In the genomic region with DNA sequence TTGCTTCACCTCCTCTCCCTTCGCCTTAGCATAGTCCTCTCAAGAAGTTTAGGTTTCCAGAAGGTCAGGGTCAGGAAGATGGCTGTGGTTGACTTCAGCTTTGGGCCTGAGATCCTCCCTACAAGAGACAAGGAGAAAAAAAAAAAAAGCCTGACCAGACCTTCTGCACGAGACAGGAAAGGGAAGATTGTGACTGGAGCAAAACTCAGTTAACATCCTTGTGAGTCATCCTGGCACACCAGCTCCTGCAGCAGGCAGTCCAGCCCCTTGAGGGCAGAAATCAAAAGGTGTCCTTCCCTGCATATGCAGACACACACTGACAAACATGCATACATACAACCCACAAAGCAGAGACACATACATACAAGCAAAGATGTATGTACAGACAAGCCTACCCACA, we compare ENCODE assay signal across 16 cellular contexts. TPM values are rescaled to one million over a fixed set of nuclear protein-coding genes. Genes with fewer than 3 reads are reported as not detected.
A peak's percentile ranks its signal among the peaks of the same experiment; 100 is the strongest.
DNase-seq lines count a peak whose midpoint lies in the region; ATAC-seq and TF ChIP-seq lines count a peak whose summit lies in the region.
"Had no signal": no experiment of that assay in that cellular context is flagged by ENCODE, and none has a peak within 500 bp of the region (broad histone marks: within the 10 kb centered on the region; RNA-seq: fewer than 3 reads in every experiment).

No MANE protein-coding gene starts in this region.

- no peak for TF ChIP-seq CTCF in HFFc6 (IDR thresholded peaks at IDR 0.05)
- TF ChIP-seq CTCF in endothelial cell (IDR thresholded peaks at IDR 0.05; ENCODE audit: unreplicated experiment), result no peak

- H3K27me3 Mint-ChIP-seq in HFFc6 (ENCODE audit: insufficient read depth), result peaks cover 27% of the 10 kb centered on the region
- H3K27me3 Mint-ChIP-seq in endothelial cell (ENCODE audit: unreplicated experiment), result peaks cover 13% of the 10 kb centered on the region

- DNase-seq in AG08395 (ENCODE audit: low spot score) (peak; percentile 84), HFFc6 (peak; percentile 75), amniotic epithelial cell (ENCODE audit: low read depth) (peak; percentile 61), glomerular visceral epithelial cell (ENCODE audit: extremely low spot score) (peak; percentile 43), endothelial cell (ENCODE audit: low spot score) (no peak)
- DNase-seq in stimulated activated CD4-positive, alpha-beta T cell treated with anti-CD3 and anti-CD28 coated beads, Interleukin-2, amount 100 ng/mL, for 24 hours, result no peak
- no peak for DNase-seq in activated CD4-positive, alpha-beta T cell treated with anti-CD3 and anti-CD28 coated beads, Interleukin-2, amount 50 U/mL, for 1 hour
- DNase-seq: activated naive CD4-positive, alpha-beta T cell; C1 segment of cervical spinal cord; cerebellar nuclear complex; MM.1S; NCI-H446 treated with DMSO at 0.1 percent for 48 hours; stimulated activated CD4-positive, alpha-beta T cell treated with anti-CD3 and anti-CD28 coated beads, Interleukin-4, amount 100 ng/mL, for 1 hour; stimulated activated naive CD8-positive, alpha-beta T cell treated with anti-CD3 and anti-CD28 coated beads, Interleukin-15, Interleukin-2, amounts not matched to agents 100 U/mL and 50 U/mL, for 24 hours; T-helper 9 cell had no signal

- no peaks in the 10 kb centered on the region for H3K9me3 Mint-ChIP-seq in HFFc6
- no peaks in the 10 kb centered on the region for H3K9me3 Mint-ChIP-seq in endothelial cell (ENCODE audit: unreplicated experiment)

- no peak for ATAC-seq in HG02938 (IDR thresholded peaks at IDR 0.05; ENCODE audit: unreplicated experiment)
- ATAC-seq: stimulated activated naive CD8-positive, alpha-beta T cell treated with anti-CD3 and anti-CD28 coated beads, Interleukin-15, Interleukin-2, amounts not matched to agents 100 U/mL and 50 U/mL, for 24 hours had no signal

- H3K4me1 Mint-ChIP-seq in HFFc6 (ENCODE audit: low read depth) (peaks cover 8% of the 10 kb centered on the region), endothelial cell (ENCODE audit: unreplicated experiment) (peaks cover 8% of the 10 kb centered on the region)

- H3K36me3 Mint-ChIP-seq in HFFc6 (ENCODE audit: low read depth) (no peaks in the 10 kb centered on the region), endothelial cell (ENCODE audit: low read depth, unreplicated experiment) (no peaks in the 10 kb centered on the region)

- no peak overlapping the region for H3K27ac Mint-ChIP-seq in HFFc6
- H3K27ac Mint-ChIP-seq in endothelial cell (ENCODE audit: unreplicated experiment), result no peak overlapping the region

- H3K4me3 Mint-ChIP-seq in HFFc6 (no peak overlapping the region), endothelial cell (ENCODE audit: unreplicated experiment) (no peak overlapping the region)

RNA-seq across cellular contexts. Expression of a gene that starts 18.0 kb away (rescaled TPM):
- under 1 TPM in 2 of 6 experiments, not detected in 4; 0.19 to 0.57 TPM for total RNA-seq in HFFc6 (2021; fragmentation: NEBNext Ultra II Directional; extraction: Animal tissue kit (Norgen Biotek cat#: 25700))
- 4.1 TPM for total RNA-seq in endothelial cell (ENCODE audit: unreplicated experiment)

RNA-seq across cellular contexts. Expression of a gene that starts 48.7 kb away (rescaled TPM):
- not detected for total RNA-seq in HFFc6 (2021; fragmentation: NEBNext Ultra II Directional; extraction: Animal tissue kit (Norgen Biotek cat#: 25700))
- total RNA-seq in endothelial cell (ENCODE audit: unreplicated experiment), result 3.1 TPM

Comparison
In these comparisons a context has a peak if more than half of its experiments do, and no peak if none do; other contexts are left out.
1. DNase-seq: peak in AG08395 (single experiment), HFFc6 (single experiment), amniotic epithelial cell (single experiment) and glomerular visceral epithelial cell (single experiment); none in endothelial cell (single experiment), stimulated activated CD4-positive, alpha-beta T cell treated with anti-CD3 and anti-CD28 coated beads, Interleukin-2, amount 100 ng/mL, for 24 hours (0 of 2) and activated CD4-positive, alpha-beta T cell treated with anti-CD3 and anti-CD28 coated beads, Interleukin-2, amount 50 U/mL, for 1 hour (single experiment).